ENCODE assay signal across 18 cellular contexts in genomic region chr11:61714916-61715315, GRCh38. TPM values are rescaled to one million over a fixed set of nuclear protein-coding genes. Genes with fewer than 3 reads are reported as not detected.
DNase-seq lines count a peak whose midpoint lies in the region; ATAC-seq, FAIRE-seq and TF ChIP-seq lines count a peak whose summit lies in the region.
"Had no signal": no experiment of that assay in that cellular context is flagged by ENCODE, and none has a peak within 500 bp of the region (broad histone marks: within the 10 kb centered on the region; RNA-seq: fewer than 3 reads in every experiment).

No MANE protein-coding gene starts in this region.

- H2AFZ ChIP-seq in K562 (ENCODE audit: low read depth, low read length): no peak overlapping the region
- H2AFZ ChIP-seq: GM23248 had no signal

- intact Hi-C loops in K562 (cut with micrococcal nuclease): no loop called here

- H4K20me1 ChIP-seq in K562 (replicated peaks; ENCODE audit: control insufficient read depth, insufficient read depth, low read length): peaks cover 8% of the 10 kb centered on the region; the same call in 1 of the 2 replicates
- H4K20me1 ChIP-seq: BLaER1 had no signal

- TF ChIP-seq POLR2A in K562 (conservative IDR thresholded peaks at IDR 0.05): no peak

- no peaks in the 10 kb centered on the region for H3K9me3 Mint-ChIP-seq in neural crest cell
- H3K9me3 Mint-ChIP-seq: CD8-positive, alpha-beta T cell; HFFc6 had no signal

- no peaks in the 10 kb centered on the region; the same call in 1 of the 2 replicates for H3K4me1 ChIP-seq in HEK293 (ENCODE audit: control insufficient read depth, insufficient read depth, low read length)
- peaks cover 0 to 21% of the 10 kb centered on the region in 2 experiments; a peak in 3 of 5 replicates for H3K4me1 ChIP-seq in K562 (replicated peaks in 1 of 2; ENCODE audit: control insufficient read depth in 2 of 2, insufficient read depth in 2 of 2, low read length in 2 of 2)

- no peaks in the 10 kb centered on the region for H3K27me3 Mint-ChIP-seq in neural crest cell (ENCODE audit: low read depth)

- CTCF ChIA-PET in HEK293 (lab: Yijun Ruan, JAX) (interaction anchor here (0.9 to 1.0 kb wide), 2 partner anchors 15 to 21 kb away, joined by 3 to 8 read pairs; no protein-coding TSS in a partner anchor), K562 (lab: Yijun Ruan, JAX; ENCODE audit: low intra/inter-chr PET ratio) (no interaction called here)

- FAIRE-seq in K562 (lab: Jason Lieb, UNC) (no peak), urothelium cell line (lab: Jason Lieb, UNC) (no peak)
- FAIRE-seq: A204.1, GM12878, H54, HTR-8/SVneo had no signal

- H3K4me3 ChIP-seq in HEK293 (ENCODE audit: low read depth, low read length): no peak overlapping the region
- H3K4me3 ChIP-seq in K562: no peak overlapping the region
- H3K4me3 ChIP-seq: BLaER1, GM12878, GM23248 had no signal

- 1% methylated on average over 5 of the region's 5 CpGs for WGBS in K562 (ENCODE audit: insufficient coverage, low coverage, missing lambda C conversion rate)

- BruUV-seq in K562 (replicated peaks; lab: Mats Ljungman, UMichigan): no TSS peak

- peaks cover 16 to 69% of the 10 kb centered on the region in 2 experiments; a peak in 4 of 5 replicates for H3K27me3 ChIP-seq in K562 (ENCODE audit: control insufficient read depth in 2 of 2, insufficient read depth in 2 of 2, low read length in 2 of 2)
- H3K27me3 ChIP-seq: BLaER1 had no signal

- H3K9ac ChIP-seq in K562 (ENCODE audit: insufficient read depth in 1 of 2, low read depth in 2 of 2, low read length in 2 of 2): no peak overlapping the region
- H3K9ac ChIP-seq: BLaER1, GM23248, KMS-11 had no signal

- H3K79me2 ChIP-seq in K562 (ENCODE audit: control insufficient read depth, insufficient read depth, low read length): no peaks in the 10 kb centered on the region

- no peak for TF ChIP-seq EP300 in K562 (IDR thresholded peaks at IDR 0.05; ENCODE audit: low read length)

- no peaks in the 10 kb centered on the region for H3K36me3 ChIP-seq in HEK293 (ENCODE audit: control insufficient read depth in 2 of 2, insufficient read depth in 1 of 2, low read length in 2 of 2)
- H3K36me3 ChIP-seq in K562 (ENCODE audit: control insufficient read depth, insufficient read depth, low read length): no peaks in the 10 kb centered on the region
- H3K36me3 ChIP-seq: BLaER1 had no signal

- peak overlapping the region; percentile 4 for H3K4me3 Mint-ChIP-seq in neural crest cell
- H3K4me3 Mint-ChIP-seq: CD8-positive, alpha-beta T cell; HFFc6 had no signal

- no peaks in the 10 kb centered on the region for H3K36me3 Mint-ChIP-seq in neural crest cell (ENCODE audit: low read depth)
- H3K36me3 Mint-ChIP-seq: CD8-positive, alpha-beta T cell had no signal

- no peak overlapping the region for H3K27ac ChIP-seq in HEK293 (ENCODE audit: extremely low read depth, low read depth, low read length)
- no peak overlapping the region for H3K27ac ChIP-seq in K562 (ENCODE audit: extremely low read depth, low read depth, low read length)
- H3K27ac ChIP-seq: GM23248, KMS-11 had no signal

- no peak for DNase-seq in K562 (ENCODE audit: extremely low read depth in 1 of 4, low spot score in 3 of 4)
- no peak for DNase-seq in neural crest cell (ENCODE audit: low read depth, low spot score)
- DNase-seq in AG08395 (ENCODE audit: low spot score): no peak
- DNase-seq in urothelium cell line (ENCODE audit: low spot score): no peak
- DNase-seq in ureter (ENCODE audit: low spot score): no peak
- DNase-seq: Calu3; CD8-positive, alpha-beta T cell; DMS79 treated with DMSO at 0.1 percent for 48 hours; GM23248; HCEC 1CT; HFFc6 had no signal

- POLR2A ChIA-PET in HEK293 (lab: Yijun Ruan, JAX) (no interaction called here), K562 (lab: Yijun Ruan, JAX) (no interaction called here)

- no peak for ATAC-seq in K562
- ATAC-seq: CD8-positive, alpha-beta T cell; GM12878 had no signal

- in situ Hi-C loops in K562 (cut with MboI): no loop called here

- no peak overlapping the region for H3K4me2 ChIP-seq in K562 (ENCODE audit: insufficient read depth, low read length)
- H3K4me2 ChIP-seq: KMS-11 had no signal

- peaks cover 86% of the 10 kb centered on the region for H3K4me1 Mint-ChIP-seq in neural crest cell

- H3K9me1 ChIP-seq in K562 (ENCODE audit: control insufficient read depth, insufficient read depth, low read length): no peaks in the 10 kb centered on the region

- TF ChIP-seq RAD21 in K562 (CRISPR knock-in tag; conservative IDR thresholded peaks at IDR 0.05 in 1 of 2, IDR thresholded peaks at IDR 0.05 in 1 of 2): no peak

- no peak for TF ChIP-seq CTCF in HEK293 (tag by site-specific recombination; IDR thresholded peaks at IDR 0.05)
- TF ChIP-seq CTCF in K562 (IDR thresholded peaks at IDR 0.05 in 2 of 3, conservative IDR thresholded peaks at IDR 0.05 in 1 of 3; ENCODE audit: insufficient read depth in 2 of 3, low read depth in 1 of 3, low read length in 3 of 3): no peak
- no peak for TF ChIP-seq CTCF in neural crest cell (conservative IDR thresholded peaks at IDR 0.05)

- H3K9me3 ChIP-seq in HEK293 (ENCODE audit: control insufficient read depth, insufficient read depth, low read depth, low read length): no peaks in the 10 kb centered on the region
- H3K9me3 ChIP-seq in K562 (replicated peaks; ENCODE audit: control insufficient read depth, insufficient read depth, low read depth, low read length): no peaks in the 10 kb centered on the region
- H3K9me3 ChIP-seq: BLaER1 had no signal

- peak overlapping the region; percentile 57 for H3K27ac Mint-ChIP-seq in neural crest cell (ENCODE audit: unreplicated experiment)
- H3K27ac Mint-ChIP-seq: CD8-positive, alpha-beta T cell; HFFc6 had no signal

TF ChIP-seq in HEK293, 187 proteins besides CTCF, POLR2A, EP300 and RAD21 (continues in another document):
- TF ChIP-seq ZNF239 (tag by site-specific recombination; IDR thresholded peaks at IDR 0.05): no peak

TF ChIP-seq in K562, 482 proteins besides CTCF, POLR2A, EP300 and RAD21 (continues in another document):
- TF ChIP-seq SP2 (IDR thresholded peaks at IDR 0.05; ENCODE audit: extremely low read depth, low read depth, low read length, poor library complexity, severe bottlenecking) (no peak), UBTF (IDR thresholded peaks at IDR 0.05; ENCODE audit: borderline replicate concordance in 1 of 2, low read depth in 2 of 2, low read length in 2 of 2) (no peak)

RNA-seq across cellular contexts. Expression of gene DAGLA, which starts 34.7 kb away (rescaled TPM):
- total RNA-seq in K562 (2011; cell fraction: chromatin; rRNA removed; ENCODE audit: low replicate concordance): 0.16 and 1.5 TPM in 2 replicates
- total RNA-seq in K562 (2011; cell fraction: nucleolus; rRNA removed): 0.66 and 0.67 TPM in 2 replicates
- 0.22 and 0.84 TPM in 2 replicates for total RNA-seq in K562 (2011; cell fraction: nucleoplasm; rRNA removed)
- total RNA-seq in K562 (2014; rRNA removed) (0.08 TPM in 1 of 2 replicates, not detected in the other), K562 (2014; rRNA removed; fragmentation: Illumina TruSeq; extraction: Trizol) (not detected in 2 replicates), K562 (2015; rRNA removed; fragmentation: Illumina TruSeq; extraction: Trizol) (0.04 TPM in 2 replicates), K562 (2021) (0.13 and 0.16 TPM in 2 replicates), neural crest cell (19.7 and 21.0 TPM in 2 replicates), ureter (2.7 TPM)
- polyA plus RNA-seq in K562 (2011; rRNA removed) (0.07 TPM in 2 replicates), K562 (2014; fragmentation: Illumina TruSeq; extraction: Trizol) (0.04 and 0.11 TPM in 2 replicates), K562 (2014; fragmentation: Nextera tagmentation; extraction: Ambion mirVana) (not detected), K562 (2014; rRNA removed) (0.03 and 0.07 TPM in 2 replicates)
- polyA plus RNA-seq in K562 (2011; cell fraction: cytosol; rRNA removed): 0.09 and 0.22 TPM in 2 replicates
- 0.18 and 0.51 TPM in 2 replicates for polyA plus RNA-seq in K562 (2011; cell fraction: nucleus; rRNA removed)
- polyA plus RNA-seq in K562 (2012): 0.09 and 0.14 TPM in 2 replicates
- polyA minus RNA-seq in K562 (2011; rRNA and poly(A)+ RNA removed): 0.06 and 0.21 TPM in 2 replicates
- polyA minus RNA-seq in K562 (2011; cell fraction: cytosol; rRNA and poly(A)+ RNA removed): 0.18 and 0.29 TPM in 2 replicates
- polyA minus RNA-seq in K562 (2011; cell fraction: nucleus; rRNA and poly(A)+ RNA removed): 0.22 and 0.67 TPM in 2 replicates
- polyA plus RNA-seq: GM12878 had no signal

RNA-seq across cellular contexts. Expression of gene MYRF, which starts 37.5 kb away (rescaled TPM):
- total RNA-seq in K562 (2011; cell fraction: chromatin; rRNA removed; ENCODE audit: low replicate concordance): 95.5 and 239 TPM in 2 replicates
- 109 and 132 TPM in 2 replicates for total RNA-seq in K562 (2011; cell fraction: nucleolus; rRNA removed)
- total RNA-seq in K562 (2011; cell fraction: nucleoplasm; rRNA removed): 92.2 and 107 TPM in 2 replicates
- total RNA-seq in K562 (2014; rRNA removed) (7.1 and 11.0 TPM in 2 replicates), K562 (2014; rRNA removed; fragmentation: Illumina TruSeq; extraction: Trizol) (2.6 and 3.3 TPM in 2 replicates), K562 (2015; rRNA removed; fragmentation: Illumina TruSeq; extraction: Trizol) (4.0 and 4.1 TPM in 2 replicates), K562 (2021) (21.4 and 25.8 TPM in 2 replicates), neural crest cell (3.5 and 3.9 TPM in 2 replicates), ureter (4.7 TPM)
- polyA plus RNA-seq in K562 (2011; rRNA removed) (10.4 and 16.6 TPM in 2 replicates), K562 (2014; fragmentation: Illumina TruSeq; extraction: Trizol) (14.7 and 17.8 TPM in 2 replicates), K562 (2014; fragmentation: Nextera tagmentation; extraction: Ambion mirVana) (1 to 10 TPM; 2.3 TPM), K562 (2014; rRNA removed) (15.6 and 17.4 TPM in 2 replicates)
- 13.6 and 26.3 TPM in 2 replicates for polyA plus RNA-seq in K562 (2011; cell fraction: cytosol; rRNA removed)
- 104 and 152 TPM in 2 replicates for polyA plus RNA-seq in K562 (2011; cell fraction: nucleus; rRNA removed)
- polyA plus RNA-seq in K562 (2012): 14.8 and 25.8 TPM in 2 replicates
- 6.8 and 8.5 TPM in 2 replicates for polyA minus RNA-seq in K562 (2011; rRNA and poly(A)+ RNA removed)
- polyA minus RNA-seq in K562 (2011; cell fraction: cytosol; rRNA and poly(A)+ RNA removed): 22.7 and 23.9 TPM in 2 replicates
- 32.4 and 34.1 TPM in 2 replicates for polyA minus RNA-seq in K562 (2011; cell fraction: nucleus; rRNA and poly(A)+ RNA removed)
- total RNA-seq: GM23248 had no signal
